ENCODE assay signal across 1 cellular context in the genomic region with DNA sequence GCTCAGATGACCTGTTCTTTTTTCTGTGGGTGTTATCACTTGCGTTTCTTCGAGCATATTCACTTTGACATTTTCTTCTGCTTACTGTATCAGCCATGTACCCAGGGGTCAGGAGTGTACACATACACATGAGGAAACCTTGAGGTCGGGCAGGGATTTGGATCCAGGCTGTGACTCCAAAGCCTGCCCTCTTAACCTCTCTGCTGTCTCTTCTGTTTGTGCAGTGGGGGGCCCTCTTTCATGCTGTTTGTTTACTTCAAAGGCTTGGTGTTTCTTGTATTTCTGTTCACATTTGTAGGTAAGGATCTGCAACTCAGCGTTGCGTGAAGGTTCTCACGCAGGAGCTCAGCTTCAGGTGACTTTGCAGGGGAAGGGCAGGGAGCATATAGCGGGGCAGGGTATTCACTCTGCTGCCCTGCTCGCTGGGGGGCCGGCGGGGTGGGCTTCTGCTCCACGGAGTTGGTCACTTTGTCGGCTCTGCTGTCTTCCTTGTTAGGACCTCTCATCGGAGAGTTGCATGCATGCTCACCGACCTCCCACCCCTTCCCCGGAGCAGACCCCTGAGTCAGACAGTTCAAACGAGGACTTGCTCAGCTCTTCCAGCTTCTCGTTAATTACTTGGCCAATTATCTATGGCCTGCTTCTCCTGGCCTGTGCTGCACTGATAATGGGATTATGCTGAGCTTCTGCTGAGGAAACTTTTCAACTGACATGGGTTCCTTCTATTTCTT.
A peak's percentile ranks its signal among the peaks of the same experiment; 100 is the strongest.
TF ChIP-seq lines count a peak whose summit lies in the region.

No MANE protein-coding gene starts in this region.

TF ChIP-seq in HepG2, 621 proteins besides CTCF, POLR2A, EP300 and RAD21 (continued from another document):
- TF ChIP-seq SKI (IDR thresholded peaks at IDR 0.05; ENCODE audit: partially characterized antibody) (peak; percentile 39), ASH2L (IDR thresholded peaks at IDR 0.05; ENCODE audit: insufficient read length, low read depth, low read length) (peak; percentile 93), FOSL2 (CRISPR knock-in tag; IDR thresholded peaks at IDR 0.05) (peak; percentile 53), SMAD3 (CRISPR knock-in tag; IDR thresholded peaks at IDR 0.05) (no peak), SUZ12 (IDR thresholded peaks at IDR 0.05; ENCODE audit: low read depth, low read length) (no peak), TCF7 (IDR thresholded peaks at IDR 0.05; ENCODE audit: low read depth) (peak; percentile 89)
- TF ChIP-seq, protein P1, sequence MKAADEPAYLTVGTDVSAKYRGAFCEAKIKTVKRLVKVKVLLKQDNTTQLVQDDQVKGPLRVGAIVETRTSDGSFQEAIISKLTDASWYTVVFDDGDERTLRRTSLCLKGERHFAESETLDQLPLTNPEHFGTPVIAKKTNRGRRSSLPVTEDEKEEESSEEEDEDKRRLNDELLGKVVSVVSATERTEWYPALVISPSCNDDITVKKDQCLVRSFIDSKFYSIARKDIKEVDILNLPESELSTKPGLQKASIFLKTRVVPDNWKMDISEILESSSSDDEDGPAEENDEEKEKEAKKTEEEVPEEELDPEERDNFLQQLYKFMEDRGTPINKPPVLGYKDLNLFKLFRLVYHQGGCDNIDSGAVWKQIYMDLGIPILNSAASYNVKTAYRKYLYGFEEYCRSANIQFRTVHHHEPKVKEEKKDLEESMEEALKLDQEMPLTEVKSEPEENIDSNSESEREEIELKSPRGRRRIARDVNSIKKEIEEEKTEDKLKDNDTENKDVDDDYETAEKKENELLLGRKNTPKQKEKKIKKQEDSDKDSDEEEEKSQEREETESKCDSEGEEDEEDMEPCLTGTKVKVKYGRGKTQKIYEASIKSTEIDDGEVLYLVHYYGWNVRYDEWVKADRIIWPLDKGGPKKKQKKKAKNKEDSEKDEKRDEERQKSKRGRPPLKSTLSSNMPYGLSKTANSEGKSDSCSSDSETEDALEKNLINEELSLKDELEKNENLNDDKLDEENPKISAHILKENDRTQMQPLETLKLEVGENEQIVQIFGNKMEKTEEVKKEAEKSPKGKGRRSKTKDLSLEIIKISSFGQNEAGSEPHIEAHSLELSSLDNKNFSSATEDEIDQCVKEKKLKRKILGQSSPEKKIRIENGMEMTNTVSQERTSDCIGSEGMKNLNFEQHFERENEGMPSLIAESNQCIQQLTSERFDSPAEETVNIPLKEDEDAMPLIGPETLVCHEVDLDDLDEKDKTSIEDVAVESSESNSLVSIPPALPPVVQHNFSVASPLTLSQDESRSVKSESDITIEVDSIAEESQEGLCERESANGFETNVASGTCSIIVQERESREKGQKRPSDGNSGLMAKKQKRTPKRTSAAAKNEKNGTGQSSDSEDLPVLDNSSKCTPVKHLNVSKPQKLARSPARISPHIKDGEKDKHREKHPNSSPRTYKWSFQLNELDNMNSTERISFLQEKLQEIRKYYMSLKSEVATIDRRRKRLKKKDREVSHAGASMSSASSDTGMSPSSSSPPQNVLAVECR (CRISPR knock-in tag; IDR thresholded peaks at IDR 0.05; ENCODE audit: borderline replicate concordance) = peak; percentile 25; the same call in 1 of the 2 replicates
- TF ChIP-seq, protein P2, sequence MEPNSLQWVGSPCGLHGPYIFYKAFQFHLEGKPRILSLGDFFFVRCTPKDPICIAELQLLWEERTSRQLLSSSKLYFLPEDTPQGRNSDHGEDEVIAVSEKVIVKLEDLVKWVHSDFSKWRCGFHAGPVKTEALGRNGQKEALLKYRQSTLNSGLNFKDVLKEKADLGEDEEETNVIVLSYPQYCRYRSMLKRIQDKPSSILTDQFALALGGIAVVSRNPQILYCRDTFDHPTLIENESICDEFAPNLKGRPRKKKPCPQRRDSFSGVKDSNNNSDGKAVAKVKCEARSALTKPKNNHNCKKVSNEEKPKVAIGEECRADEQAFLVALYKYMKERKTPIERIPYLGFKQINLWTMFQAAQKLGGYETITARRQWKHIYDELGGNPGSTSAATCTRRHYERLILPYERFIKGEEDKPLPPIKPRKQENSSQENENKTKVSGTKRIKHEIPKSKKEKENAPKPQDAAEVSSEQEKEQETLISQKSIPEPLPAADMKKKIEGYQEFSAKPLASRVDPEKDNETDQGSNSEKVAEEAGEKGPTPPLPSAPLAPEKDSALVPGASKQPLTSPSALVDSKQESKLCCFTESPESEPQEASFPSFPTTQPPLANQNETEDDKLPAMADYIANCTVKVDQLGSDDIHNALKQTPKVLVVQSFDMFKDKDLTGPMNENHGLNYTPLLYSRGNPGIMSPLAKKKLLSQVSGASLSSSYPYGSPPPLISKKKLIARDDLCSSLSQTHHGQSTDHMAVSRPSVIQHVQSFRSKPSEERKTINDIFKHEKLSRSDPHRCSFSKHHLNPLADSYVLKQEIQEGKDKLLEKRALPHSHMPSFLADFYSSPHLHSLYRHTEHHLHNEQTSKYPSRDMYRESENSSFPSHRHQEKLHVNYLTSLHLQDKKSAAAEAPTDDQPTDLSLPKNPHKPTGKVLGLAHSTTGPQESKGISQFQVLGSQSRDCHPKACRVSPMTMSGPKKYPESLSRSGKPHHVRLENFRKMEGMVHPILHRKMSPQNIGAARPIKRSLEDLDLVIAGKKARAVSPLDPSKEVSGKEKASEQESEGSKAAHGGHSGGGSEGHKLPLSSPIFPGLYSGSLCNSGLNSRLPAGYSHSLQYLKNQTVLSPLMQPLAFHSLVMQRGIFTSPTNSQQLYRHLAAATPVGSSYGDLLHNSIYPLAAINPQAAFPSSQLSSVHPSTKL (CRISPR knock-in tag; IDR thresholded peaks at IDR 0.05) = peak; percentile 78
- TF ChIP-seq, protein P3, sequence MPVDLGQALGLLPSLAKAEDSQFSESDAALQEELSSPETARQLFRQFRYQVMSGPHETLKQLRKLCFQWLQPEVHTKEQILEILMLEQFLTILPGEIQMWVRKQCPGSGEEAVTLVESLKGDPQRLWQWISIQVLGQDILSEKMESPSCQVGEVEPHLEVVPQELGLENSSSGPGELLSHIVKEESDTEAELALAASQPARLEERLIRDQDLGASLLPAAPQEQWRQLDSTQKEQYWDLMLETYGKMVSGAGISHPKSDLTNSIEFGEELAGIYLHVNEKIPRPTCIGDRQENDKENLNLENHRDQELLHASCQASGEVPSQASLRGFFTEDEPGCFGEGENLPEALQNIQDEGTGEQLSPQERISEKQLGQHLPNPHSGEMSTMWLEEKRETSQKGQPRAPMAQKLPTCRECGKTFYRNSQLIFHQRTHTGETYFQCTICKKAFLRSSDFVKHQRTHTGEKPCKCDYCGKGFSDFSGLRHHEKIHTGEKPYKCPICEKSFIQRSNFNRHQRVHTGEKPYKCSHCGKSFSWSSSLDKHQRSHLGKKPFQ (CRISPR knock-in tag; IDR thresholded peaks at IDR 0.05; ENCODE audit: insufficient replicate concordance) = no peak
